In genomic region chr9:91515074-91515687, GRCh38 we compare ENCODE assay signal across 9 cellular contexts.
A peak's percentile ranks its signal among the peaks of the same experiment; 100 is the strongest.
DNase-seq lines count a peak whose midpoint lies in the region; TF ChIP-seq lines count a peak whose summit lies in the region.
"Had no signal": no experiment of that assay in that cellular context is flagged by ENCODE, and none has a peak within 500 bp of the region (broad histone marks: within the 10 kb centered on the region; RNA-seq: fewer than 3 reads in every experiment).

No MANE protein-coding gene starts in this region.

- peak; percentile 75 for DNase-seq in AG09309 (ENCODE audit: low read depth)
- peak; percentile 29 for DNase-seq in GM19240 (ENCODE audit: insufficient read length, low spot score)
- peak; percentile 68 for DNase-seq in dedifferentiated amniotic fluid mesenchymal stem cell (ENCODE audit: extremely low spot score)
- no peak for DNase-seq in neuronal stem cell (ENCODE audit: low spot score)
- DNase-seq in SK-N-DZ (ENCODE audit: low spot score) = no peak
- DNase-seq in SHP77 treated with DMSO at 0.1 percent for 48 hours (lab: John Stamatoyannopoulos, UW) = no peak
- no peak for DNase-seq in effector memory CD4-positive, alpha-beta T cell
- DNase-seq: activated naive CD8-positive, alpha-beta T cell treated with anti-CD3 and anti-CD28 coated beads, Interleukin-2, amount 10 ng/mL, durations not matched to agents 7 days and 5 days had no signal

- H2BK15ac ChIP-seq in neuronal stem cell (ENCODE audit: low read length) = no peak overlapping the region

- H3K9me3 ChIP-seq in neuronal stem cell (replicated peaks in 1 of 2; ENCODE audit: control insufficient read depth in 2 of 2, insufficient read depth in 1 of 2, low read depth in 1 of 2, low read length in 2 of 2) = peaks cover 0 to 2% of the 10 kb centered on the region in 2 donors
- H3K9me3 ChIP-seq in effector memory CD4-positive, alpha-beta T cell (ENCODE audit: control insufficient read depth, low read length) = no peaks in the 10 kb centered on the region

- H3K9ac ChIP-seq in neuronal stem cell (ENCODE audit: low read depth, low read length, poor library complexity) = no peak overlapping the region

- H3K4me1 Mint-ChIP-seq in IgD-negative memory B cell = peaks cover 2 to 8% (median 7%) of the 10 kb centered on the region in 3 donors
- H3K4me1 Mint-ChIP-seq: activated naive CD8-positive, alpha-beta T cell treated with anti-CD3 and anti-CD28 coated beads, Interleukin-2, amount 10 ng/mL, durations not matched to agents 7 days and 5 days had no signal

- peaks cover 11% of the 10 kb centered on the region for H3K27me3 Mint-ChIP-seq in IgD-negative memory B cell

- no peak overlapping the region for H3K14ac ChIP-seq in neuronal stem cell (ENCODE audit: low read length)

- H2BK5ac ChIP-seq in neuronal stem cell (ENCODE audit: low read length) = no peak overlapping the region

- no peak for TF ChIP-seq CTCF in AG09309 (IDR thresholded peaks at IDR 0.05; ENCODE audit: control insufficient read depth, insufficient read depth, low read depth, low read length, missing control alignments)

- no peak overlapping the region for H4K91ac ChIP-seq in neuronal stem cell (ENCODE audit: low read depth, low read length, poor library complexity)

- H2BK12ac ChIP-seq in neuronal stem cell (ENCODE audit: low read length) = no peak overlapping the region

- no peak overlapping the region for H3K23ac ChIP-seq in neuronal stem cell (ENCODE audit: low read depth, low read length, poor library complexity)

- no peak overlapping the region for H3K4me2 ChIP-seq in neuronal stem cell (ENCODE audit: insufficient read depth, low read length, poor library complexity, severe bottlenecking)

- no CpG with 5 or more reads among the region's 12 CpGs for WGBS in neuronal stem cell (ENCODE audit: extremely low coverage in 2 of 2, insufficient read length in 2 of 2, insufficient replicate concordance in 1 of 2), 2 donors

- no peak overlapping the region for H3K27ac ChIP-seq in neuronal stem cell (replicated peaks; ENCODE audit: low read length)
- H3K27ac ChIP-seq in effector memory CD4-positive, alpha-beta T cell (ENCODE audit: insufficient read depth, low read length, poor library complexity, severe bottlenecking) = no peak overlapping the region

- no peak overlapping the region for H2BK120ac ChIP-seq in neuronal stem cell (ENCODE audit: low read depth, low read length)

- H3K4me3 ChIP-seq in AG09309 (ENCODE audit: control insufficient read depth, low read depth, low read length) = peak overlapping the region; percentile 4
- no peak overlapping the region for H3K4me3 ChIP-seq in neuronal stem cell (ENCODE audit: low read length in 2 of 2)
- no peak overlapping the region for H3K4me3 ChIP-seq in effector memory CD4-positive, alpha-beta T cell (ENCODE audit: insufficient read depth, low read depth, low read length, poor library complexity, severe bottlenecking)

- H3K79me1 ChIP-seq in neuronal stem cell (ENCODE audit: low read depth, low read length) = no peaks in the 10 kb centered on the region

- H4K8ac ChIP-seq in neuronal stem cell (ENCODE audit: low read depth, low read length) = no peak overlapping the region

- no peak overlapping the region for H2AK5ac ChIP-seq in neuronal stem cell (ENCODE audit: low read depth, low read length)

- peaks cover 0 to 3% of the 10 kb centered on the region in 2 donors for H3K4me1 ChIP-seq in neuronal stem cell (ENCODE audit: control insufficient read depth in 2 of 2, insufficient read depth in 1 of 2, low read depth in 1 of 2, low read length in 2 of 2)
- no peaks in the 10 kb centered on the region for H3K4me1 ChIP-seq in effector memory CD4-positive, alpha-beta T cell (ENCODE audit: control insufficient read depth, insufficient read depth, low read length, poor library complexity, severe bottlenecking)

- H3K4ac ChIP-seq in neuronal stem cell (ENCODE audit: low read length) = no peak overlapping the region

- H3K36me3 ChIP-seq in neuronal stem cell (replicated peaks in 1 of 2; ENCODE audit: control insufficient read depth in 2 of 2, insufficient read depth in 2 of 2, low read length in 2 of 2) = no peaks in the 10 kb centered on the region
- H3K36me3 ChIP-seq in effector memory CD4-positive, alpha-beta T cell (ENCODE audit: control insufficient read depth, insufficient read depth, low read length) = no peaks in the 10 kb centered on the region

- no peaks in the 10 kb centered on the region for H3K27me3 ChIP-seq in neuronal stem cell (ENCODE audit: control insufficient read depth in 3 of 3, insufficient read depth in 3 of 3, low read depth in 1 of 3, low read length in 3 of 3)
- no peaks in the 10 kb centered on the region for H3K27me3 ChIP-seq in effector memory CD4-positive, alpha-beta T cell (replicated peaks; ENCODE audit: control insufficient read depth, insufficient read depth, low read length, poor library complexity, severe bottlenecking)

- peaks cover 3 to 14% (median 10%) of the 10 kb centered on the region in 3 donors for H3K9me3 Mint-ChIP-seq in IgD-negative memory B cell

- H3K36me3 Mint-ChIP-seq in IgD-negative memory B cell = peaks cover 3% of the 10 kb centered on the region
- H3K36me3 Mint-ChIP-seq: activated naive CD8-positive, alpha-beta T cell treated with anti-CD3 and anti-CD28 coated beads, Interleukin-2, amount 10 ng/mL, durations not matched to agents 7 days and 5 days had no signal

- H2AFZ ChIP-seq in neuronal stem cell (ENCODE audit: low read length) = peak overlapping the region; percentile 25

- peak overlapping the region in 1 of 3 donors; percentile 41 for H3K27ac Mint-ChIP-seq in IgD-negative memory B cell
- H3K27ac Mint-ChIP-seq: activated naive CD8-positive, alpha-beta T cell treated with anti-CD3 and anti-CD28 coated beads, Interleukin-2, amount 10 ng/mL, durations not matched to agents 7 days and 5 days had no signal

- peak overlapping the region in 3 of 4 donors; percentile 47 to 61 (median 60) for H3K4me3 Mint-ChIP-seq in IgD-negative memory B cell
- H3K4me3 Mint-ChIP-seq: activated naive CD8-positive, alpha-beta T cell treated with anti-CD3 and anti-CD28 coated beads, Interleukin-2, amount 10 ng/mL, durations not matched to agents 7 days and 5 days had no signal

- H3K18ac ChIP-seq in neuronal stem cell (ENCODE audit: low read length) = no peak overlapping the region

Comparison
In these comparisons a context has a peak if more than half of its experiments do, and no peak if none do; other contexts are left out.
1. DNase-seq: peak in AG09309 (single experiment), GM19240 (single experiment) and dedifferentiated amniotic fluid mesenchymal stem cell (single experiment); none in neuronal stem cell (single experiment), SK-N-DZ (single experiment), SHP77 treated with DMSO at 0.1 percent for 48 hours (single experiment) and effector memory CD4-positive, alpha-beta T cell (0 of 3).